Comparison of ENCODE assay signal across 21 cellular contexts in the genomic region with DNA sequence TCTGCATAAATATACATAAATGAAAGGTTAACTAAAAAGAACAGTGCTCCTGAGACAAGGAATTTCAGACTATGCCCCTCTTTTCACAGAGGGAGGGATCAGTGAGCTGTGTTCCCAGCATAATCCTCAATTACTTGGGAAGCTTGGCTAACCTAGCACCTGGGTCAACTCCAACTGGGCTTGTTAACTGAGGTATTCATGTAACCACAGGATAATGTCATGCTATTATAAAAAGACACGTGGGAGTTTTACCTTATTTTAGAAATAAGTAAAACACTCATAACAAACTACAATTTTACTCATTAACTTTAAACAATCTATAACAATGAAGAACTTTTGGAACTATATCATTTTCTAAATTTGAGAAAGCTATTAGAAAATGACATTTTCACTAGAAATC. TPM values are rescaled to one million over a fixed set of nuclear protein-coding genes. Genes with fewer than 3 reads are reported as not detected.
DNase-seq lines count a peak whose midpoint lies in the region; ATAC-seq, FAIRE-seq and TF ChIP-seq lines count a peak whose summit lies in the region.
"Had no signal": no experiment of that assay in that cellular context is flagged by ENCODE, and none has a peak within 500 bp of the region (broad histone marks: within the 10 kb centered on the region; RNA-seq: fewer than 3 reads in every experiment).

No MANE protein-coding gene starts in this region.

- H3K9ac ChIP-seq in kidney (ENCODE audit: low read length in 2 of 2): no peak overlapping the region
- H3K9ac ChIP-seq: KMS-11 had no signal

- H3K36me3 ChIP-seq in HEK293 (ENCODE audit: control insufficient read depth in 2 of 2, insufficient read depth in 1 of 2, low read length in 2 of 2) (no peaks in the 10 kb centered on the region), kidney (ENCODE audit: control insufficient read depth in 1 of 2, insufficient read depth in 2 of 2, low read length in 2 of 2) (no peaks in the 10 kb centered on the region)
- H3K36me3 ChIP-seq: HAP-1, SJSA1 had no signal

- intact Hi-C loops in head of caudate nucleus (cut with DNase I) (no loop called here), kidney (cut with DNase I) (no loop called here)

- 73% methylated on average over 1 of the region's 1 CpG for WGBS in A549 (ENCODE audit: missing lambda C conversion rate)

- POLR2A ChIA-PET in A549 (lab: Yijun Ruan, JAX) (no interaction called here), HEK293 (lab: Yijun Ruan, JAX) (interaction anchor here (1.0 kb wide), 1 partner anchor 49 kb away, joined by 5 read pairs; a partner anchor contains a TSS)

- H3K4me2 ChIP-seq in A549: peak overlapping the region; percentile 75; the same call in 2 of the 3 replicates
- H3K4me2 ChIP-seq: KMS-11, PC-9 had no signal

- ATAC-seq in A549: no peak

- DNase-seq in A549 (ENCODE audit: low read depth in 1 of 2, low spot score in 1 of 2) (no peak), astrocyte of the cerebellum (ENCODE audit: low read depth) (peak; percentile 58), glomerular visceral epithelial cell (ENCODE audit: extremely low spot score) (peak; percentile 24), midbrain (lab: John Stamatoyannopoulos, UW) (no peak), head of caudate nucleus (no peak), kidney (no peak), COLO829 (ENCODE audit: low spot score) (no peak)
- DNase-seq: CD4-positive, CD25-positive, alpha-beta regulatory T cell; MM.1S; NCI-H1105; NCI-H1694 treated with DMSO at 0.1 percent for 48 hours; NCI-H2107; NCI-H2227 treated with DMSO at 0.1 percent for 48 hours; NCI-H526 treated with DMSO at 0.1 percent for 48 hours; NK-92 treated with Interleukin-12 subunit alpha and Interleukin-12 subunit beta, amount 100 ng/mL, for 24 hours; PC-9; SW 1271 had no signal

- in situ Hi-C loops in astrocyte of the cerebellum (cut with HindIII; ENCODE audit: low sequenced_read_pairs): no loop called here

- no peak overlapping the region for H3K4me3 ChIP-seq in A549
- no peak overlapping the region for H3K4me3 ChIP-seq in HEK293 (ENCODE audit: low read depth, low read length)
- no peak overlapping the region for H3K4me3 ChIP-seq in astrocyte of the cerebellum (ENCODE audit: low read depth, low read length)
- no peak overlapping the region for H3K4me3 ChIP-seq in kidney (ENCODE audit: low read length in 2 of 2)
- H3K4me3 ChIP-seq: HAP-1, PC-9, SJSA1 had no signal

- CTCF ChIA-PET in A549 (lab: Yijun Ruan, JAX) (interaction anchor here (1.2 kb wide), 1 partner anchor 87 kb away, joined by 5 read pairs; no protein-coding TSS in a partner anchor), HEK293 (lab: Yijun Ruan, JAX) (no interaction called here)

- no peak for TF ChIP-seq POLR2A in A549 (IDR thresholded peaks at IDR 0.05; ENCODE audit: low read length)

- peak overlapping the region in 1 of 2 experiments; percentile 69; a peak in 3 of 6 replicates for H3K27ac ChIP-seq in A549
- H3K27ac ChIP-seq in HEK293 (ENCODE audit: extremely low read depth, low read depth, low read length): no peak overlapping the region
- no peak overlapping the region for H3K27ac ChIP-seq in kidney (ENCODE audit: low read depth in 2 of 2, low read length in 2 of 2)
- H3K27ac ChIP-seq: KMS-11, PC-9, SJSA1 had no signal

- no peak for TF ChIP-seq EP300 in A549 (IDR thresholded peaks at IDR 0.05)

- TF ChIP-seq CTCF in A549 (IDR thresholded peaks at IDR 0.05) (no peak), HEK293 (tag by site-specific recombination; IDR thresholded peaks at IDR 0.05) (no peak), astrocyte of the cerebellum (IDR thresholded peaks at IDR 0.05; ENCODE audit: low read depth, low read length, missing control alignments) (no peak), kidney (IDR thresholded peaks at IDR 0.05; ENCODE audit: borderline replicate concordance, extremely low read depth, insufficient read depth) (no peak)

- H3K9me3 ChIP-seq in A549 (no peaks in the 10 kb centered on the region), HEK293 (ENCODE audit: control insufficient read depth, insufficient read depth, low read depth, low read length) (no peaks in the 10 kb centered on the region), kidney (ENCODE audit: control insufficient read depth in 1 of 2, low read length in 2 of 2) (no peaks in the 10 kb centered on the region)
- H3K9me3 ChIP-seq: HAP-1, SJSA1 had no signal

- H3K4me1 ChIP-seq in A549: peaks cover 51% of the 10 kb centered on the region
- H3K4me1 ChIP-seq in HEK293 (ENCODE audit: control insufficient read depth, insufficient read depth, low read length): peaks cover 14% of the 10 kb centered on the region
- H3K4me1 ChIP-seq in kidney (ENCODE audit: control insufficient read depth in 1 of 2, insufficient read depth in 1 of 2, low read depth in 1 of 2, low read length in 2 of 2): no peaks in the 10 kb centered on the region

- TF ChIP-seq RAD21 in A549 (conservative IDR thresholded peaks at IDR 0.05 in 1 of 2, IDR thresholded peaks at IDR 0.05 in 1 of 2): no peak

- no peak for FAIRE-seq in A549 (lab: Jason Lieb, UNC)
- no peak for FAIRE-seq in kidney (lab: Jason Lieb, UNC)

TF ChIP-seq in A549, 52 proteins besides CTCF, POLR2A, EP300 and RAD21 (continues in another document):
- no peak for TF ChIP-seq HEYL (CRISPR knock-in tag; IDR thresholded peaks at IDR 0.05)
- TF ChIP-seq CHD4 (IDR thresholded peaks at IDR 0.05; ENCODE audit: borderline replicate concordance): no peak
- no peak for TF ChIP-seq BHLHE40 (IDR thresholded peaks at IDR 0.05; ENCODE audit: low read depth, low read length)
- TF ChIP-seq MAZ (IDR thresholded peaks at IDR 0.05; ENCODE audit: borderline replicate concordance, low read depth, low read length): no peak
- no peak for TF ChIP-seq MYC (IDR thresholded peaks at IDR 0.05; ENCODE audit: borderline replicate concordance, low read length)
- no peak for TF ChIP-seq RARB (CRISPR knock-in tag; IDR thresholded peaks at IDR 0.05)
- no peak for TF ChIP-seq KDM1A (IDR thresholded peaks at IDR 0.05; ENCODE audit: low read depth)
- TF ChIP-seq, protein P1, sequence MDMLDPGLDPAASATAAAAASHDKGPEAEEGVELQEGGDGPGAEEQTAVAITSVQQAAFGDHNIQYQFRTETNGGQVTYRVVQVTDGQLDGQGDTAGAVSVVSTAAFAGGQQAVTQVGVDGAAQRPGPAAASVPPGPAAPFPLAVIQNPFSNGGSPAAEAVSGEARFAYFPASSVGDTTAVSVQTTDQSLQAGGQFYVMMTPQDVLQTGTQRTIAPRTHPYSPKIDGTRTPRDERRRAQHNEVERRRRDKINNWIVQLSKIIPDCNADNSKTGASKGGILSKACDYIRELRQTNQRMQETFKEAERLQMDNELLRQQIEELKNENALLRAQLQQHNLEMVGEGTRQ (IDR thresholded peaks at IDR 0.05): no peak
- no peak for TF ChIP-seq NR3C1 (IDR thresholded peaks at IDR 0.05)
- TF ChIP-seq HOXA7 (CRISPR knock-in tag; IDR thresholded peaks at IDR 0.05): no peak
- no peak for TF ChIP-seq MAFK (IDR thresholded peaks at IDR 0.05; ENCODE audit: partially characterized antibody)
- TF ChIP-seq NPAS2 (CRISPR knock-in tag; IDR thresholded peaks at IDR 0.05; ENCODE audit: borderline replicate concordance): no peak
- no peak for TF ChIP-seq HOXB13 (CRISPR knock-in tag; IDR thresholded peaks at IDR 0.05; ENCODE audit: low read depth)
- TF ChIP-seq ZC3H11A (IDR thresholded peaks at IDR 0.05): no peak

TF ChIP-seq in HEK293, 187 proteins besides CTCF, POLR2A, EP300 and RAD21:
- TF ChIP-seq, protein P2, sequence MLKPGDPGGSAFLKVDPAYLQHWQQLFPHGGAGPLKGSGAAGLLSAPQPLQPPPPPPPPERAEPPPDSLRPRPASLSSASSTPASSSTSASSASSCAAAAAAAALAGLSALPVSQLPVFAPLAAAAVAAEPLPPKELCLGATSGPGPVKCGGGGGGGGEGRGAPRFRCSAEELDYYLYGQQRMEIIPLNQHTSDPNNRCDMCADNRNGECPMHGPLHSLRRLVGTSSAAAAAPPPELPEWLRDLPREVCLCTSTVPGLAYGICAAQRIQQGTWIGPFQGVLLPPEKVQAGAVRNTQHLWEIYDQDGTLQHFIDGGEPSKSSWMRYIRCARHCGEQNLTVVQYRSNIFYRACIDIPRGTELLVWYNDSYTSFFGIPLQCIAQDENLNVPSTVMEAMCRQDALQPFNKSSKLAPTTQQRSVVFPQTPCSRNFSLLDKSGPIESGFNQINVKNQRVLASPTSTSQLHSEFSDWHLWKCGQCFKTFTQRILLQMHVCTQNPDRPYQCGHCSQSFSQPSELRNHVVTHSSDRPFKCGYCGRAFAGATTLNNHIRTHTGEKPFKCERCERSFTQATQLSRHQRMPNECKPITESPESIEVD (tag by site-specific recombination; IDR thresholded peaks at IDR 0.05): peak; percentile 24; the same call in 1 of the 2 replicates
- TF ChIP-seq ZNF202 (tag by site-specific recombination; IDR thresholded peaks at IDR 0.05; ENCODE audit: borderline replicate concordance): no peak

RNA-seq across cellular contexts. Expression of a gene that starts 48.6 kb away (rescaled TPM):
- polyA plus RNA-seq in A549 (2011; rRNA removed): 7.7 and 10.5 TPM in 2 replicates
- 1.3 and 1.5 TPM in 2 replicates for polyA plus RNA-seq in A549 (2012; cell fraction: cytosol; rRNA removed)
- 2.0 and 2.1 TPM in 2 replicates for polyA plus RNA-seq in A549 (2012; cell fraction: nucleus; rRNA removed)
- polyA plus RNA-seq in A549 (2017; fragmentation: RNase III; extraction: RNeasy Plus Mini Kit Qiagen cat#74134 plus additional on column Dnase treatment): 8.1 to 8.5 TPM (median 8.1 TPM) in 3 replicates
- 4.3 and 4.5 TPM in 2 replicates for polyA minus RNA-seq in A549 (2011; rRNA and poly(A)+ RNA removed)
- 23.0 TPM for total RNA-seq in kidney
- polyA plus RNA-seq in kidney (ENCODE audit: insufficient read depth, low read depth, low replicate concordance): 5.4 TPM
- total RNA-seq: PC-9 had no signal

RNA-seq across cellular contexts. Expression of a gene that starts 58.0 kb away (rescaled TPM):
- polyA plus RNA-seq in A549 (2011; rRNA removed): 1.8 and 1.9 TPM in 2 replicates
- 1.3 and 1.6 TPM in 2 replicates for polyA plus RNA-seq in A549 (2012; cell fraction: cytosol; rRNA removed)
- polyA plus RNA-seq in A549 (2012; cell fraction: nucleus; rRNA removed): 2.2 and 4.0 TPM in 2 replicates
- polyA plus RNA-seq in A549 (2017; fragmentation: RNase III; extraction: RNeasy Plus Mini Kit Qiagen cat#74134 plus additional on column Dnase treatment): 2.7 to 4.4 TPM (median 3.8 TPM) in 3 replicates
- polyA minus RNA-seq in A549 (2011; rRNA and poly(A)+ RNA removed): 1.1 and 1.3 TPM in 2 replicates
- 39.2 TPM for total RNA-seq in kidney
- polyA plus RNA-seq in kidney (ENCODE audit: insufficient read depth, low read depth, low replicate concordance): 6.1 TPM
- total RNA-seq: CD4-positive, CD25-positive, alpha-beta regulatory T cell; PC-9 had no signal
- polyA plus RNA-seq: CD4-positive, CD25-positive, alpha-beta regulatory T cell had no signal

Comparison
In these comparisons a context has a peak if more than half of its experiments do, and no peak if none do; other contexts are left out.
1. DNase-seq: peak in astrocyte of the cerebellum (single experiment) and glomerular visceral epithelial cell (single experiment); none in A549 (0 of 2), midbrain (single experiment), head of caudate nucleus (0 of 42), kidney (single experiment) and COLO829 (single experiment).